1 cellular context compared by ENCODE assay signal in genomic region chr15:69462493-69463181, GRCh38.
TF ChIP-seq lines count a peak whose summit lies in the region.

No MANE protein-coding gene starts in this region.

TF ChIP-seq in HepG2, 621 proteins besides CTCF, POLR2A, EP300 and RAD21 (continued from another document and continues in another):
- TF ChIP-seq MNT (IDR thresholded peaks at IDR 0.05) (no peak), ZBTB3 (CRISPR knock-in tag; IDR thresholded peaks at IDR 0.05; ENCODE audit: borderline replicate concordance, low read depth) (no peak), ZNF484 (CRISPR knock-in tag; IDR thresholded peaks at IDR 0.05; ENCODE audit: borderline replicate concordance, low read depth) (no peak), CCDC6 (CRISPR knock-in tag; IDR thresholded peaks at IDR 0.05) (peak; percentile 45; the same call in 1 of the 2 replicates), ARID5B (CRISPR knock-in tag; IDR thresholded peaks at IDR 0.05) (peak; percentile 36; the same call in 1 of the 2 replicates), NR0B2 (CRISPR knock-in tag; IDR thresholded peaks at IDR 0.05) (no peak), ZNF615 (CRISPR knock-in tag; IDR thresholded peaks at IDR 0.05; ENCODE audit: borderline replicate concordance) (no peak), DNMT1 (CRISPR knock-in tag; IDR thresholded peaks at IDR 0.05) (no peak), ASH2L (IDR thresholded peaks at IDR 0.05; ENCODE audit: insufficient read length, low read depth, low read length) (peak; percentile 63), ZBTB43 (CRISPR knock-in tag; conservative IDR thresholded peaks at IDR 0.05) (no peak), ARID4A (CRISPR knock-in tag; IDR thresholded peaks at IDR 0.05; ENCODE audit: borderline replicate concordance) (peak; percentile 66; the same call in 1 of the 2 replicates), HMG20B (CRISPR knock-in tag; conservative IDR thresholded peaks at IDR 0.05) (no peak), PRMT3 (CRISPR knock-in tag; IDR thresholded peaks at IDR 0.05; ENCODE audit: borderline replicate concordance, low read depth) (no peak), ZNF781 (CRISPR knock-in tag; IDR thresholded peaks at IDR 0.05; ENCODE audit: borderline replicate concordance, not compliant biosample characterization) (peak; percentile 73), SMARCE1 (IDR thresholded peaks at IDR 0.05; ENCODE audit: borderline replicate concordance) (no peak), ZSCAN25 (CRISPR knock-in tag; IDR thresholded peaks at IDR 0.05) (no peak; the same call in 1 of the 2 replicates), ZNF275 (CRISPR knock-in tag; IDR thresholded peaks at IDR 0.05; ENCODE audit: borderline replicate concordance) (no peak; the same call in 1 of the 2 replicates), HNRNPH1 (optimal IDR thresholded peaks at IDR 0.05; ENCODE audit: low read depth, low read length) (no peak), KLF6 (CRISPR knock-in tag; IDR thresholded peaks at IDR 0.05) (0 out of 2 replicates have a peak, but pooled peaks have one; percentile 49), IKZF1 (IDR thresholded peaks at IDR 0.05) (no peak), ZFP36L1 (CRISPR knock-in tag; IDR thresholded peaks at IDR 0.05) (no peak), IRF2 (CRISPR knock-in tag; IDR thresholded peaks at IDR 0.05) (peak; percentile 60), ZFYVE20 (CRISPR knock-in tag; IDR thresholded peaks at IDR 0.05; ENCODE audit: borderline replicate concordance, low read depth) (no peak), NRL (CRISPR knock-in tag; IDR thresholded peaks at IDR 0.05; ENCODE audit: borderline replicate concordance) (peak; percentile 26; the same call in 1 of the 2 replicates), ZNF142 (CRISPR knock-in tag; IDR thresholded peaks at IDR 0.05) (no peak; the same call in 1 of the 2 replicates), ZNF850 (CRISPR knock-in tag; conservative IDR thresholded peaks at IDR 0.05) (no peak), ZKSCAN5 (CRISPR knock-in tag; IDR thresholded peaks at IDR 0.05) (no peak), HDAC1 (CRISPR knock-in tag; IDR thresholded peaks at IDR 0.05) (peak; percentile 53; the same call in 1 of the 2 replicates), ZNF563 (CRISPR knock-in tag; IDR thresholded peaks at IDR 0.05) (peak; percentile 48; the same call in 1 of the 2 replicates), REST (IDR thresholded peaks at IDR 0.05; ENCODE audit: borderline replicate concordance in 1 of 2, low read depth in 1 of 2, low read length in 2 of 2) (no peak), SNAPC2 (CRISPR knock-in tag; IDR thresholded peaks at IDR 0.05) (no peak)
